ENCODE assay signal across 1 cellular context in the genomic region with DNA sequence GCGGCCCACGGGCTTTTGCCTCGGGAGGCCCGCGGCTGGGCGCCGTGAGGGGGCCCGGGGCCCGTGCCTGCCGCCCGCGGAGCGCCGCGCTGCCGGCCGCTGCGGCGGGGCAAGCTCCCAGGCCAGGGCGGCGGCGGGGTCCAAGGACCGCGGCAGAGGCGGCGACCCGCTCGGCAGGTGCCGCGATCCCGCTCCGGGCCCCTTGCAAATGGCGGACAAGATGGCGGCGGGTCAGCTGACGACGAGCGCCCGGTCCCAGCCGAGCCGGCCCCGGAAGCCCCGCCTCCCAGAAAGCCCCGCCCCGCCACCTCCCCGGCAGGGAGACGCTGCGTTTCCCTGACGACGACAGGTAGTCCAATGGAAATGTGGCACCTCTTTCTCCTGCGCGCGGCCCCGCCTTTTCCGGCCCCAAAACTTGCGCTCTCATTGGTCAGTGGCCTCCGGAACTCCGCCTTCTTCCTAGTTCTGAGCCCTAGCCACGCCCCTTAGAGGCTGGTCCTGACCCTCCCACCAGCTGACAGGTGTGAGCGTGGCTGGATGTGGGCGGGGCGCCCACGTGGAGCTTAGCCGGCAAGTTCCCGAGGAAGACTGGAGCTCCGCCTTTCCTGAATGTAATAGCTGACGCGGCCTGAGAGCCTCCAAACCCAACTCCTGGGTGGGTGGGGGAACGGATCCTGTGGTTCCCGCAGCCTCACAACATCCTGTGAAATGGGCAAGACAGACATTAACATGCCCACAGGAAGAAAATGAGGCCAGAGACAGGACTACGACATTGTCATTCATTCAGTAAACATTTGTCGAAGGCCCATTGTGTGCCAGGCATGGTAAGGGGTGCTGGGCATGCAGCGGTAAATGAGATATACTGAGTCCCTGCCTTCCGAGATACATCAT.
TF ChIP-seq lines count a peak whose summit lies in the region.

A gene (minus strand): TSS at position 228 of the 891 bp plus-strand sequence. CDS start 232 bp downstream, outside the sequence.

TF ChIP-seq in HepG2, 621 proteins besides CTCF, POLR2A, EP300 and RAD21 (continued from another document and continues in another):
- TF ChIP-seq SNAI1 (CRISPR knock-in tag; IDR thresholded peaks at IDR 0.05; ENCODE audit: borderline replicate concordance), result no peak
- peak; percentile 28; the same call in 1 of the 2 replicates for TF ChIP-seq FOSL2 (CRISPR knock-in tag; IDR thresholded peaks at IDR 0.05)
- TF ChIP-seq ZMYM3 (CRISPR knock-in tag; IDR thresholded peaks at IDR 0.05), result peak; percentile 78
- TF ChIP-seq, protein P1, sequence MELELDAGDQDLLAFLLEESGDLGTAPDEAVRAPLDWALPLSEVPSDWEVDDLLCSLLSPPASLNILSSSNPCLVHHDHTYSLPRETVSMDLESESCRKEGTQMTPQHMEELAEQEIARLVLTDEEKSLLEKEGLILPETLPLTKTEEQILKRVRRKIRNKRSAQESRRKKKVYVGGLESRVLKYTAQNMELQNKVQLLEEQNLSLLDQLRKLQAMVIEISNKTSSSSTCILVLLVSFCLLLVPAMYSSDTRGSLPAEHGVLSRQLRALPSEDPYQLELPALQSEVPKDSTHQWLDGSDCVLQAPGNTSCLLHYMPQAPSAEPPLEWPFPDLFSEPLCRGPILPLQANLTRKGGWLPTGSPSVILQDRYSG (CRISPR knock-in tag; IDR thresholded peaks at IDR 0.05), result no peak
- TF ChIP-seq, protein P2, sequence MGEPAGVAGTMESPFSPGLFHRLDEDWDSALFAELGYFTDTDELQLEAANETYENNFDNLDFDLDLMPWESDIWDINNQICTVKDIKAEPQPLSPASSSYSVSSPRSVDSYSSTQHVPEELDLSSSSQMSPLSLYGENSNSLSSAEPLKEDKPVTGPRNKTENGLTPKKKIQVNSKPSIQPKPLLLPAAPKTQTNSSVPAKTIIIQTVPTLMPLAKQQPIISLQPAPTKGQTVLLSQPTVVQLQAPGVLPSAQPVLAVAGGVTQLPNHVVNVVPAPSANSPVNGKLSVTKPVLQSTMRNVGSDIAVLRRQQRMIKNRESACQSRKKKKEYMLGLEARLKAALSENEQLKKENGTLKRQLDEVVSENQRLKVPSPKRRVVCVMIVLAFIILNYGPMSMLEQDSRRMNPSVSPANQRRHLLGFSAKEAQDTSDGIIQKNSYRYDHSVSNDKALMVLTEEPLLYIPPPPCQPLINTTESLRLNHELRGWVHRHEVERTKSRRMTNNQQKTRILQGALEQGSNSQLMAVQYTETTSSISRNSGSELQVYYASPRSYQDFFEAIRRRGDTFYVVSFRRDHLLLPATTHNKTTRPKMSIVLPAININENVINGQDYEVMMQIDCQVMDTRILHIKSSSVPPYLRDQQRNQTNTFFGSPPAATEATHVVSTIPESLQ (CRISPR knock-in tag; conservative IDR thresholded peaks at IDR 0.05), result 0 out of 2 replicates have a peak, but pooled peaks have one; percentile 77
- TF ChIP-seq, protein P3, sequence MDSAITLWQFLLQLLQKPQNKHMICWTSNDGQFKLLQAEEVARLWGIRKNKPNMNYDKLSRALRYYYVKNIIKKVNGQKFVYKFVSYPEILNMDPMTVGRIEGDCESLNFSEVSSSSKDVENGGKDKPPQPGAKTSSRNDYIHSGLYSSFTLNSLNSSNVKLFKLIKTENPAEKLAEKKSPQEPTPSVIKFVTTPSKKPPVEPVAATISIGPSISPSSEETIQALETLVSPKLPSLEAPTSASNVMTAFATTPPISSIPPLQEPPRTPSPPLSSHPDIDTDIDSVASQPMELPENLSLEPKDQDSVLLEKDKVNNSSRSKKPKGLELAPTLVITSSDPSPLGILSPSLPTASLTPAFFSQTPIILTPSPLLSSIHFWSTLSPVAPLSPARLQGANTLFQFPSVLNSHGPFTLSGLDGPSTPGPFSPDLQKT (CRISPR knock-in tag; IDR thresholded peaks at IDR 0.05; ENCODE audit: borderline replicate concordance), result no peak
- TF ChIP-seq KMT2B (CRISPR knock-in tag; IDR thresholded peaks at IDR 0.05), result peak; percentile 13; the same call in 1 of the 2 replicates
- TF ChIP-seq ZNF766 (CRISPR knock-in tag; IDR thresholded peaks at IDR 0.05; ENCODE audit: borderline replicate concordance), result no peak
- TF ChIP-seq ZNF7 (CRISPR knock-in tag; IDR thresholded peaks at IDR 0.05), result no peak
- peak; percentile 30; the same call in 1 of the 2 replicates for TF ChIP-seq ETV5 (CRISPR knock-in tag; IDR thresholded peaks at IDR 0.05; ENCODE audit: borderline replicate concordance)
- TF ChIP-seq, protein P4, sequence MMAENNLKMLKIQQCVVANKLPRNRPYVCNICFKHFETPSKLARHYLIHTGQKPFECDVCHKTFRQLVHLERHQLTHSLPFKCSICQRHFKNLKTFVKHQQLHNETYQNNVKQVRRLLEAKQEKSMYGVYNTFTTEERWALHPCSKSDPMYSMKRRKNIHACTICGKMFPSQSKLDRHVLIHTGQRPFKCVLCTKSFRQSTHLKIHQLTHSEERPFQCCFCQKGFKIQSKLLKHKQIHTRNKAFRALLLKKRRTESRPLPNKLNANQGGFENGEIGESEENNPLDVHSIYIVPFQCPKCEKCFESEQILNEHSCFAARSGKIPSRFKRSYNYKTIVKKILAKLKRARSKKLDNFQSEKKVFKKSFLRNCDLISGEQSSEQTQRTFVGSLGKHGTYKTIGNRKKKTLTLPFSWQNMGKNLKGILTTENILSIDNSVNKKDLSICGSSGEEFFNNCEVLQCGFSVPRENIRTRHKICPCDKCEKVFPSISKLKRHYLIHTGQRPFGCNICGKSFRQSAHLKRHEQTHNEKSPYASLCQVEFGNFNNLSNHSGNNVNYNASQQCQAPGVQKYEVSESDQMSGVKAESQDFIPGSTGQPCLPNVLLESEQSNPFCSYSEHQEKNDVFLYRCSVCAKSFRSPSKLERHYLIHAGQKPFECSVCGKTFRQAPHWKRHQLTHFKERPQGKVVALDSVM (CRISPR knock-in tag; IDR thresholded peaks at IDR 0.05), result peak; percentile 26; the same call in 1 of the 2 replicates
- TF ChIP-seq ZFAT (CRISPR knock-in tag; conservative IDR thresholded peaks at IDR 0.05), result no peak
- TF ChIP-seq ZFX (CRISPR knock-in tag; IDR thresholded peaks at IDR 0.05; ENCODE audit: low read depth), result no peak; the same call in 1 of the 2 replicates
- TF ChIP-seq, protein P5, sequence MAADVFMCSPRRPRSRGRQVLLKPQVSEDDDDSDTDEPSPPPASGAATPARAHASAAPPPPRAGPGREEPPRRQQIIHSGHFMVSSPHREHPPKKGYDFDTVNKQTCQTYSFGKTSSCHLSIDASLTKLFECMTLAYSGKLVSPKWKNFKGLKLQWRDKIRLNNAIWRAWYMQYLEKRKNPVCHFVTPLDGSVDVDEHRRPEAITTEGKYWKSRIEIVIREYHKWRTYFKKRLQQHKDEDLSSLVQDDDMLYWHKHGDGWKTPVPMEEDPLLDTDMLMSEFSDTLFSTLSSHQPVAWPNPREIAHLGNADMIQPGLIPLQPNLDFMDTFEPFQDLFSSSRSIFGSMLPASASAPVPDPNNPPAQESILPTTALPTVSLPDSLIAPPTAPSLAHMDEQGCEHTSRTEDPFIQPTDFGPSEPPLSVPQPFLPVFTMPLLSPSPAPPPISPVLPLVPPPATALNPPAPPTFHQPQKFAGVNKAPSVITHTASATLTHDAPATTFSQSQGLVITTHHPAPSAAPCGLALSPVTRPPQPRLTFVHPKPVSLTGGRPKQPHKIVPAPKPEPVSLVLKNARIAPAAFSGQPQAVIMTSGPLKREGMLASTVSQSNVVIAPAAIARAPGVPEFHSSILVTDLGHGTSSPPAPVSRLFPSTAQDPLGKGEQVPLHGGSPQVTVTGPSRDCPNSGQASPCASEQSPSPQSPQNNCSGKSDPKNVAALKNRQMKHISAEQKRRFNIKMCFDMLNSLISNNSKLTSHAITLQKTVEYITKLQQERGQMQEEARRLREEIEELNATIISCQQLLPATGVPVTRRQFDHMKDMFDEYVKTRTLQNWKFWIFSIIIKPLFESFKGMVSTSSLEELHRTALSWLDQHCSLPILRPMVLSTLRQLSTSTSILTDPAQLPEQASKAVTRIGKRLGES (CRISPR knock-in tag; IDR thresholded peaks at IDR 0.05; ENCODE audit: borderline replicate concordance), result no peak
- TF ChIP-seq, protein P6, sequence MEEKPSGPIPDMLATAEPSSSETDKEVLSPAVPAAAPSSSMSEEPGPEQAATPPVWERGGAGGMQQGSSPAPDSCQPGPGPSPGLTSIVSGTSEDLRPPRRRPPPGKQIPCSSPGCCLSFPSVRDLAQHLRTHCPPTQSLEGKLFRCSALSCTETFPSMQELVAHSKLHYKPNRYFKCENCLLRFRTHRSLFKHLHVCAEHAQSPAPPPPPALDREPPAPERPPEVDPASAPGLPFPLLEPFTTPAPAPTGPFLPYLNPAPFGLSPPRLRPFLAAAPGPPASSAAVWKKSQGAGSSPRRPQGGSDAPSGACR (CRISPR knock-in tag; IDR thresholded peaks at IDR 0.05), result no peak
- no peak for TF ChIP-seq ZNF451 (CRISPR knock-in tag; IDR thresholded peaks at IDR 0.05)
- TF ChIP-seq ZNF468 (CRISPR knock-in tag; IDR thresholded peaks at IDR 0.05), result no peak
- no peak for TF ChIP-seq RARA (CRISPR knock-in tag; IDR thresholded peaks at IDR 0.05)
- no peak; the same call in 1 of the 2 replicates for TF ChIP-seq ZSCAN31 (CRISPR knock-in tag; IDR thresholded peaks at IDR 0.05; ENCODE audit: low read depth)
- TF ChIP-seq ZNF432 (CRISPR knock-in tag; IDR thresholded peaks at IDR 0.05; ENCODE audit: borderline replicate concordance), result no peak
- no peak for TF ChIP-seq ZNF337 (CRISPR knock-in tag; IDR thresholded peaks at IDR 0.05; ENCODE audit: borderline replicate concordance, low read depth)
- no peak for TF ChIP-seq ZNF672 (CRISPR knock-in tag; IDR thresholded peaks at IDR 0.05)
- TF ChIP-seq ZFYVE20 (CRISPR knock-in tag; IDR thresholded peaks at IDR 0.05; ENCODE audit: borderline replicate concordance, low read depth), result no peak
- TF ChIP-seq ZNF878 (CRISPR knock-in tag; IDR thresholded peaks at IDR 0.05), result no peak
- TF ChIP-seq DR1 (CRISPR knock-in tag; IDR thresholded peaks at IDR 0.05), result no peak
- TF ChIP-seq ZNF530 (CRISPR knock-in tag; IDR thresholded peaks at IDR 0.05; ENCODE audit: low read depth), result no peak
- TF ChIP-seq, protein P7, sequence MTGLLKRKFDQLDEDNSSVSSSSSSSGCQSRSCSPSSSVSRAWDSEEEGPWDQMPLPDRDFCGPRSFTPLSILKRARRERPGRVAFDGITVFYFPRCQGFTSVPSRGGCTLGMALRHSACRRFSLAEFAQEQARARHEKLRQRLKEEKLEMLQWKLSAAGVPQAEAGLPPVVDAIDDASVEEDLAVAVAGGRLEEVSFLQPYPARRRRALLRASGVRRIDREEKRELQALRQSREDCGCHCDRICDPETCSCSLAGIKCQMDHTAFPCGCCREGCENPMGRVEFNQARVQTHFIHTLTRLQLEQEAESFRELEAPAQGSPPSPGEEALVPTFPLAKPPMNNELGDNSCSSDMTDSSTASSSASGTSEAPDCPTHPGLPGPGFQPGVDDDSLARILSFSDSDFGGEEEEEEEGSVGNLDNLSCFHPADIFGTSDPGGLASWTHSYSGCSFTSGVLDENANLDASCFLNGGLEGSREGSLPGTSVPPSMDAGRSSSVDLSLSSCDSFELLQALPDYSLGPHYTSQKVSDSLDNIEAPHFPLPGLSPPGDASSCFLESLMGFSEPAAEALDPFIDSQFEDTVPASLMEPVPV (CRISPR knock-in tag; IDR thresholded peaks at IDR 0.05), result no peak
- TF ChIP-seq, protein P8, sequence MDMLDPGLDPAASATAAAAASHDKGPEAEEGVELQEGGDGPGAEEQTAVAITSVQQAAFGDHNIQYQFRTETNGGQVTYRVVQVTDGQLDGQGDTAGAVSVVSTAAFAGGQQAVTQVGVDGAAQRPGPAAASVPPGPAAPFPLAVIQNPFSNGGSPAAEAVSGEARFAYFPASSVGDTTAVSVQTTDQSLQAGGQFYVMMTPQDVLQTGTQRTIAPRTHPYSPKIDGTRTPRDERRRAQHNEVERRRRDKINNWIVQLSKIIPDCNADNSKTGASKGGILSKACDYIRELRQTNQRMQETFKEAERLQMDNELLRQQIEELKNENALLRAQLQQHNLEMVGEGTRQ (IDR thresholded peaks at IDR 0.05; ENCODE audit: low read depth, low read length), result peak; percentile 75
- TF ChIP-seq, protein P8 (CRISPR knock-in tag; IDR thresholded peaks at IDR 0.05; ENCODE audit: borderline replicate concordance), result peak; percentile 71; the same call in 1 of the 2 replicates
- TF ChIP-seq, protein P9, sequence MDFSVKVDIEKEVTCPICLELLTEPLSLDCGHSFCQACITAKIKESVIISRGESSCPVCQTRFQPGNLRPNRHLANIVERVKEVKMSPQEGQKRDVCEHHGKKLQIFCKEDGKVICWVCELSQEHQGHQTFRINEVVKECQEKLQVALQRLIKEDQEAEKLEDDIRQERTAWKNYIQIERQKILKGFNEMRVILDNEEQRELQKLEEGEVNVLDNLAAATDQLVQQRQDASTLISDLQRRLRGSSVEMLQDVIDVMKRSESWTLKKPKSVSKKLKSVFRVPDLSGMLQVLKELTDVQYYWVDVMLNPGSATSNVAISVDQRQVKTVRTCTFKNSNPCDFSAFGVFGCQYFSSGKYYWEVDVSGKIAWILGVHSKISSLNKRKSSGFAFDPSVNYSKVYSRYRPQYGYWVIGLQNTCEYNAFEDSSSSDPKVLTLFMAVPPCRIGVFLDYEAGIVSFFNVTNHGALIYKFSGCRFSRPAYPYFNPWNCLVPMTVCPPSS (IDR thresholded peaks at IDR 0.05), result no peak
- TF ChIP-seq, protein P10, sequence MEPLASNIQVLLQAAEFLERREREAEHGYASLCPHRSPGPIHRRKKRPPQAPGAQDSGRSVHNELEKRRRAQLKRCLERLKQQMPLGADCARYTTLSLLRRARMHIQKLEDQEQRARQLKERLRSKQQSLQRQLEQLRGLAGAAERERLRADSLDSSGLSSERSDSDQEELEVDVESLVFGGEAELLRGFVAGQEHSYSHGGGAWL (CRISPR knock-in tag; IDR thresholded peaks at IDR 0.05), result peak; percentile 98
- no peak for TF ChIP-seq HMG20A (CRISPR knock-in tag; IDR thresholded peaks at IDR 0.05; ENCODE audit: borderline replicate concordance)
- TF ChIP-seq KLF12 (CRISPR knock-in tag; IDR thresholded peaks at IDR 0.05; ENCODE audit: borderline replicate concordance), result no peak
- TF ChIP-seq, protein P11, sequence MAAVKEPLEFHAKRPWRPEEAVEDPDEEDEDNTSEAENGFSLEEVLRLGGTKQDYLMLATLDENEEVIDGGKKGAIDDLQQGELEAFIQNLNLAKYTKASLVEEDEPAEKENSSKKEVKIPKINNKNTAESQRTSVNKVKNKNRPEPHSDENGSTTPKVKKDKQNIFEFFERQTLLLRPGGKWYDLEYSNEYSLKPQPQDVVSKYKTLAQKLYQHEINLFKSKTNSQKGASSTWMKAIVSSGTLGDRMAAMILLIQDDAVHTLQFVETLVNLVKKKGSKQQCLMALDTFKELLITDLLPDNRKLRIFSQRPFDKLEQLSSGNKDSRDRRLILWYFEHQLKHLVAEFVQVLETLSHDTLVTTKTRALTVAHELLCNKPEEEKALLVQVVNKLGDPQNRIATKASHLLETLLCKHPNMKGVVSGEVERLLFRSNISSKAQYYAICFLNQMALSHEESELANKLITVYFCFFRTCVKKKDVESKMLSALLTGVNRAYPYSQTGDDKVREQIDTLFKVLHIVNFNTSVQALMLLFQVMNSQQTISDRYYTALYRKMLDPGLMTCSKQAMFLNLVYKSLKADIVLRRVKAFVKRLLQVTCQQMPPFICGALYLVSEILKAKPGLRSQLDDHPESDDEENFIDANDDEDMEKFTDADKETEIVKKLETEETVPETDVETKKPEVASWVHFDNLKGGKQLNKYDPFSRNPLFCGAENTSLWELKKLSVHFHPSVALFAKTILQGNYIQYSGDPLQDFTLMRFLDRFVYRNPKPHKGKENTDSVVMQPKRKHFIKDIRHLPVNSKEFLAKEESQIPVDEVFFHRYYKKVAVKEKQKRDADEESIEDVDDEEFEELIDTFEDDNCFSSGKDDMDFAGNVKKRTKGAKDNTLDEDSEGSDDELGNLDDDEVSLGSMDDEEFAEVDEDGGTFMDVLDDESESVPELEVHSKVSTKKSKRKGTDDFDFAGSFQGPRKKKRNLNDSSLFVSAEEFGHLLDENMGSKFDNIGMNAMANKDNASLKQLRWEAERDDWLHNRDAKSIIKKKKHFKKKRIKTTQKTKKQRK (IDR thresholded peaks at IDR 0.05; ENCODE audit: low read length), result no peak
